Comparison of ENCODE assay signal across 11 cellular contexts in the genomic region with DNA sequence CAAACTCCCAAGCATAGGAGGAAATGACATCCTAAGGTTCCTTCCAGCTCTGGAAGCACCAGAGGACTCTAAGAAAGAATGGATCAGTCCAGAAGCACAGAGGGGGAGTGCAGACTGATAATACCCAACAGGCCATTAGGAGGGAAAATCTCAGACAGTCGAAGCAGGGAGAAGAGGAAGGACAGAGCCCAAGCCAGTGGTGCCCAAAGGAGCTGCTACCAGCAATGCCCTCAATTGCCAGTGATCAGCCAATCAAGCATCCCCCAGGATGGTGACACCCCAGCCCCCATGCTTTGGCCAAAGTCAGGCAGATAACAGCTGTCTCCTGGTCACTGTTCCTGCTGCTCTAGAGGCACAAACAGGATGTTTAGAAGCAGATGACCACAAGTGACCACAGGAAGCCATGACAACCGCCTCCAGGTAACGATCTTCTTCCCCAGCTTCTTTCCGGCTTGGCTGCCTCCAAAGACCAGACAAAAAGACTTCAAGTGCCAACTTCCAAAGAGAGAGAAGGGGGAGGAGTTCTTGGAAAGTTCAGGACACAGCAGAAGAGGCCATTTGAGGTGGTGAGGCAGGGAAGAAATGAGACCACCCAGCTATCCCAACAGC. TPM values are rescaled to one million over a fixed set of nuclear protein-coding genes. Genes with fewer than 3 reads are reported as not detected.
DNase-seq lines count a peak whose midpoint lies in the region; ATAC-seq and TF ChIP-seq lines count a peak whose summit lies in the region.
"Had no signal": no experiment of that assay in that cellular context is flagged by ENCODE, and none has a peak within 500 bp of the region (broad histone marks: within the 10 kb centered on the region; RNA-seq: fewer than 3 reads in every experiment).

No MANE protein-coding gene starts in this region.

- H3K4me2 ChIP-seq in mammary epithelial cell (ENCODE audit: insufficient read depth, low read depth, low read length): peak overlapping the region; percentile 43

- no peak for TF ChIP-seq CTCF in cardiac muscle cell (IDR thresholded peaks at IDR 0.05; ENCODE audit: low read depth, low read length)
- no peak for TF ChIP-seq CTCF in mammary epithelial cell (conservative IDR thresholded peaks at IDR 0.05 in 1 of 2, IDR thresholded peaks at IDR 0.05 in 1 of 2; ENCODE audit: extremely low read depth in 1 of 2, insufficient read depth in 1 of 2, low read depth in 1 of 2, low read length in 2 of 2)
- TF ChIP-seq CTCF in uterus (IDR thresholded peaks at IDR 0.05): no peak
- no peak for TF ChIP-seq CTCF in GM20000 (IDR thresholded peaks at IDR 0.05; ENCODE audit: extremely low read depth, missing control alignments)

- DNase-seq in cardiac muscle cell (ENCODE audit: low read depth in 1 of 2, low spot score in 1 of 2) (no peak), left cardiac atrium (no peak), mammary epithelial cell (no peak), uterus (no peak), GM20000 (ENCODE audit: low spot score) (no peak), NCI-H524 (lab: John Stamatoyannopoulos, UW) (no peak)
- DNase-seq: head of caudate nucleus; MG63; stimulated activated naive CD8-positive, alpha-beta T cell treated with anti-CD3 and anti-CD28 coated beads, Interleukin-15, amount 100 ng/mL, for 72 hours had no signal

- H3K9ac ChIP-seq in mammary epithelial cell (ENCODE audit: insufficient read depth, low read length): no peak overlapping the region
- H3K9ac ChIP-seq in mucosa of rectum (ENCODE audit: low read depth in 1 of 2, low read length in 2 of 2): no peak overlapping the region

- in situ Hi-C loops in mammary epithelial cell (cut with MboI; ENCODE audit: low sequenced_read_pairs in 2 of 2): no loop called here

- CTCF ChIA-PET in mammary epithelial cell (lab: Charles Lee; ENCODE audit: low non-redundant PET): no interaction called here

- no TSS peak for BruUV-seq in mammary epithelial cell (replicated peaks; lab: Mats Ljungman, UMichigan)

- H3K36me3 ChIP-seq in cardiac muscle cell: no peaks in the 10 kb centered on the region
- peaks cover 1% of the 10 kb centered on the region for H3K36me3 ChIP-seq in mammary epithelial cell (ENCODE audit: insufficient read depth, low read length)
- H3K36me3 ChIP-seq in mucosa of rectum (ENCODE audit: control insufficient read depth in 2 of 2, insufficient read depth in 2 of 2, low read length in 2 of 2): no peaks in the 10 kb centered on the region
- no peaks in the 10 kb centered on the region for H3K36me3 ChIP-seq in uterus

- TF ChIP-seq POLR2A in uterus (IDR thresholded peaks at IDR 0.05): no peak

- H3K9me3 ChIP-seq in cardiac muscle cell (ENCODE audit: low read depth) (no peaks in the 10 kb centered on the region), mammary epithelial cell (replicated peaks; ENCODE audit: insufficient read depth, low read length) (no peaks in the 10 kb centered on the region), mucosa of rectum (ENCODE audit: control insufficient read depth in 2 of 2, low read length in 2 of 2) (no peaks in the 10 kb centered on the region), uterus (no peaks in the 10 kb centered on the region)
- H3K9me3 ChIP-seq: MG63 had no signal

- H3K27me3 ChIP-seq in cardiac muscle cell: no peaks in the 10 kb centered on the region
- H3K27me3 ChIP-seq in mammary epithelial cell (ENCODE audit: insufficient read depth, low read length): no peaks in the 10 kb centered on the region
- no peaks in the 10 kb centered on the region for H3K27me3 ChIP-seq in mucosa of rectum (ENCODE audit: control insufficient read depth in 2 of 2, insufficient read depth in 2 of 2, low read length in 2 of 2)
- H3K27me3 ChIP-seq in uterus: no peaks in the 10 kb centered on the region
- H3K27me3 ChIP-seq: MG63 had no signal

- no peak overlapping the region for H2AFZ ChIP-seq in mammary epithelial cell (ENCODE audit: low read depth, low read length)

- H3K79me2 ChIP-seq in mammary epithelial cell (ENCODE audit: insufficient read depth, low read length): peaks cover 96% of the 10 kb centered on the region

- H3K4me1 ChIP-seq in cardiac muscle cell (ENCODE audit: low read depth) (peaks cover 31% of the 10 kb centered on the region), mammary epithelial cell (ENCODE audit: insufficient read depth, low read length) (peaks cover 79% of the 10 kb centered on the region), mucosa of rectum (ENCODE audit: control insufficient read depth in 2 of 2, insufficient read depth in 2 of 2, low read length in 2 of 2) (peaks cover 8 to 17% of the 10 kb centered on the region in 2 donors), uterus (peaks cover 0 to 25% of the 10 kb centered on the region in 2 donors)

- 26% methylated on average over 4 of the region's 4 CpGs for WGBS in mammary epithelial cell (ENCODE audit: low coverage, missing lambda C conversion rate)

- no peaks in the 10 kb centered on the region for H4K20me1 ChIP-seq in mammary epithelial cell (ENCODE audit: insufficient read depth, low read length)

- H3K27ac ChIP-seq in cardiac muscle cell (peak overlapping the region; percentile 73), mammary epithelial cell (ENCODE audit: insufficient read depth, low read depth, low read length) (peak overlapping the region; percentile 51), mucosa of rectum (ENCODE audit: low read depth in 2 of 2, low read length in 2 of 2) (peak overlapping the region; percentile 57 to 67), uterus (peak overlapping the region; percentile 55 to 88)

- intact Hi-C loops in left cardiac atrium (cut with DNase I) (no loop called here), mammary epithelial cell (cut with micrococcal nuclease) (no loop called here), uterus (cut with DNase I; ENCODE audit: low total_unique reads) (no loop called here)

- ATAC-seq in left cardiac atrium: no peak
- ATAC-seq in HG03354 (IDR thresholded peaks at IDR 0.05; ENCODE audit: poor library complexity, severe bottlenecking, unreplicated experiment): no peak
- ATAC-seq: stimulated activated naive CD8-positive, alpha-beta T cell treated with anti-CD3 and anti-CD28 coated beads, Interleukin-15, amount 100 ng/mL, for 72 hours had no signal

- no peak overlapping the region for H3K4me3 ChIP-seq in cardiac muscle cell
- no peak overlapping the region for H3K4me3 ChIP-seq in mammary epithelial cell (replicated peaks in 1 of 3; ENCODE audit: insufficient read depth in 1 of 3, low read depth in 2 of 3, low read length in 3 of 3)
- H3K4me3 ChIP-seq in mucosa of rectum (ENCODE audit: low read length in 2 of 2): peak overlapping the region; percentile 2 to 22
- no peak overlapping the region for H3K4me3 ChIP-seq in uterus
- H3K4me3 ChIP-seq: MG63 had no signal

- dilution Hi-C loops in mammary epithelial cell (cut with HindIII; ENCODE audit: low sequenced_read_pairs): no loop called here

RNA-seq across cellular contexts. Expression of gene PXN, which starts 16.2 kb away (rescaled TPM):
- total RNA-seq in cardiac muscle cell (43.8 and 48.6 TPM in 2 replicates), left cardiac atrium (10 to 100 TPM; 70.3 to 86.1 TPM), mammary epithelial cell (100 to 1,000 TPM; 155 to 477 TPM), uterus (100 to 1,000 TPM in 1 of 4 donors, 10 to 100 TPM in 3; 29.6 to 211 (median 41.2) TPM)
- polyA plus RNA-seq in cardiac muscle cell (67.9 TPM in 2 replicates), mammary epithelial cell (166 TPM)
- polyA minus RNA-seq in mammary epithelial cell: 597 TPM

RNA-seq across cellular contexts. Expression of gene RNU4-2, which starts 42.3 kb away (rescaled TPM):
- total RNA-seq in cardiac muscle cell: not detected in 2 replicates
- polyA plus RNA-seq in cardiac muscle cell: not detected in 2 replicates
- total RNA-seq in left cardiac atrium: over 10,000 TPM; 14,688 to 67,133 TPM
- 1,000 to 10,000 TPM in 1 of 2 donors, under 1 TPM in 1; under 0.01 to 1,580 TPM for total RNA-seq in mammary epithelial cell
- polyA plus RNA-seq in mammary epithelial cell: under 0.01 TPM
- under 0.01 TPM for polyA minus RNA-seq in mammary epithelial cell
- over 10,000 TPM in 1 of 4 donors, under 1 TPM in 3; under 0.01 to 24,687 (median under 0.01) TPM for total RNA-seq in uterus

RNA-seq across cellular contexts. Expression of gene RNU4-1, which starts 43.7 kb away (rescaled TPM):
- total RNA-seq in cardiac muscle cell (not detected in 2 replicates), left cardiac atrium (1,000 to 10,000 TPM; 1,261 to 6,779 TPM), mammary epithelial cell (1,000 to 10,000 TPM in 1 of 2 donors, under 1 TPM in 1; under 0.01 to 1,952 TPM), uterus (1,000 to 10,000 TPM in 1 of 4 donors, under 1 TPM in 3; under 0.01 to 2,308 (median under 0.01) TPM)
- polyA plus RNA-seq in cardiac muscle cell (not detected in 2 replicates), mammary epithelial cell (under 0.01 TPM)
- under 0.01 TPM for polyA minus RNA-seq in mammary epithelial cell

RNA-seq across cellular contexts. Expression of gene RPLP0, which starts 48.5 kb away (rescaled TPM):
- total RNA-seq in cardiac muscle cell (3,916 and 4,641 TPM in 2 replicates), left cardiac atrium (1,000 to 10,000 TPM; 1,049 to 1,054 TPM), mammary epithelial cell (1,000 to 10,000 TPM; 2,131 to 2,307 TPM), uterus (1,000 to 10,000 TPM; 1,775 to 3,691 (median 3,260) TPM)
- polyA plus RNA-seq in cardiac muscle cell (904 and 1,089 TPM in 2 replicates), mammary epithelial cell (9,728 TPM)
- polyA minus RNA-seq in mammary epithelial cell: 2,830 TPM

RNA-seq across cellular contexts. Expression of gene SIRT4, which starts 52.8 kb away (rescaled TPM):
- total RNA-seq in cardiac muscle cell: 7.4 and 10.3 TPM in 2 replicates
- 6.7 and 15.8 TPM in 2 replicates for polyA plus RNA-seq in cardiac muscle cell
- 1 to 10 TPM; 2.8 to 5.8 TPM for total RNA-seq in left cardiac atrium
- total RNA-seq in mammary epithelial cell: under 1 TPM; 0.42 to 0.83 TPM
- polyA plus RNA-seq in mammary epithelial cell: 0.77 TPM
- not detected for polyA minus RNA-seq in mammary epithelial cell
- total RNA-seq in uterus: 1 to 10 TPM in 3 of 4 donors, not detected in 1; 1.2 to 4.1 (median 1.5) TPM

Comparison
In these comparisons a context has a peak if more than half of its experiments do, and no peak if none do; other contexts are left out.
1. H3K4me3 ChIP-seq: peak in mucosa of rectum (2 of 2); none in cardiac muscle cell (single experiment), mammary epithelial cell (0 of 3) and uterus (0 of 2).
2. Peak in every context shown above with its lines, with median percentiles within 50 percentile points of each other: H3K27ac ChIP-seq.